ENCODE assay signal across 2 cellular contexts in the genomic region with DNA sequence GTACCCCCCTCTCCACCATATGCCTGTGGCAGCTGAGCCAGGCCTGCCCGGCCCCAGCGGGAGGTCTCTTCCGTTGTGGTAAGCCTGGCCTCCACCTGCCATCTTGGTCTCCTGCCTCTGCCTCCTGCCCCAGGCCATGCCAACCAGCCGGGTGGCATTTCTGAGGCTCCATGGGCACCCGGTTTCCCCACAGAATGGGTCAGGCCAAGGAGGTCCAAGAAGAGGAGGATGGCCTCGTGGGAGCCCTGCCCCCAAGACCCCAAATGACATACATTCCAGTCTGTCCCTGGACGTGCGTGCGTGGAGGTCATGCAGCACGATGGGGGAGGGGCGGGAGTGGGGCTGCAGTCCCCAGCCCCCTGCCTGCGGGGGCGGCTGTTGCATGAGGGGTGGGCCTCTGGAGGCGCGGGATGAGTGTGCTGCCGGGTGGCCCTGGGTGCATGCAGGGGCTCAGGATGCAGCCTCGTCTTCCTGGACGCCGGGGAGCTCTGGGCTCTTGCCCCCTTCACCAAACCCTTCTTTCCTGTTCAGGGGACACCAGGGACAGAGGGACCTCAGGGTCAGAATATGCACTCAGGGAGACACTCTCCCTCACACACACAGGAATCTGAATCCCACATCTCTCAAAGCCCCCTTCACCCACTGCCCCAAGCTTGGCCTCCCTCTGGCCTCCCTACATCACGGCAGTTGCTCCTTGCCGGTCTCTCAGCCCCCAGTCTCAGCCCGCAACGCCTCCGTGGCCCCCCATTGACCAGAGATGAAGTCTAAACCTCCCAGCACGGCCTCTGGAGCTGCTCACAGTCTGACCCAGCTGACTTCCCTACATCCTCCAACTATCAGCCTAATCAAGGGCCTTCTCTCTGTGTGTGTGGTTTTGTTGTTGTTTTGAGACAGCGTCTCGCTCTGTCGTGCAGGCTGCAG.
TF ChIP-seq lines count a peak whose summit lies in the region.

No MANE protein-coding gene starts in this region.

TF ChIP-seq in HEK293, 187 proteins besides CTCF, POLR2A, EP300 and RAD21:
- TF ChIP-seq, protein P1, sequence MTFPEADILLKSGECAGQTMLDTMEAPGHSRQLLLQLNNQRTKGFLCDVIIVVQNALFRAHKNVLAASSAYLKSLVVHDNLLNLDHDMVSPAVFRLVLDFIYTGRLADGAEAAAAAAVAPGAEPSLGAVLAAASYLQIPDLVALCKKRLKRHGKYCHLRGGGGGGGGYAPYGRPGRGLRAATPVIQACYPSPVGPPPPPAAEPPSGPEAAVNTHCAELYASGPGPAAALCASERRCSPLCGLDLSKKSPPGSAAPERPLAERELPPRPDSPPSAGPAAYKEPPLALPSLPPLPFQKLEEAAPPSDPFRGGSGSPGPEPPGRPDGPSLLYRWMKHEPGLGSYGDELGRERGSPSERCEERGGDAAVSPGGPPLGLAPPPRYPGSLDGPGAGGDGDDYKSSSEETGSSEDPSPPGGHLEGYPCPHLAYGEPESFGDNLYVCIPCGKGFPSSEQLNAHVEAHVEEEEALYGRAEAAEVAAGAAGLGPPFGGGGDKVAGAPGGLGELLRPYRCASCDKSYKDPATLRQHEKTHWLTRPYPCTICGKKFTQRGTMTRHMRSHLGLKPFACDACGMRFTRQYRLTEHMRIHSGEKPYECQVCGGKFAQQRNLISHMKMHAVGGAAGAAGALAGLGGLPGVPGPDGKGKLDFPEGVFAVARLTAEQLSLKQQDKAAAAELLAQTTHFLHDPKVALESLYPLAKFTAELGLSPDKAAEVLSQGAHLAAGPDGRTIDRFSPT (tag by site-specific recombination; IDR thresholded peaks at IDR 0.05), result peak; percentile 19; the same call in 1 of the 2 replicates
- TF ChIP-seq ZNF138 (tag by site-specific recombination; IDR thresholded peaks at IDR 0.05; ENCODE audit: borderline replicate concordance), result no peak
- TF ChIP-seq, protein P2, sequence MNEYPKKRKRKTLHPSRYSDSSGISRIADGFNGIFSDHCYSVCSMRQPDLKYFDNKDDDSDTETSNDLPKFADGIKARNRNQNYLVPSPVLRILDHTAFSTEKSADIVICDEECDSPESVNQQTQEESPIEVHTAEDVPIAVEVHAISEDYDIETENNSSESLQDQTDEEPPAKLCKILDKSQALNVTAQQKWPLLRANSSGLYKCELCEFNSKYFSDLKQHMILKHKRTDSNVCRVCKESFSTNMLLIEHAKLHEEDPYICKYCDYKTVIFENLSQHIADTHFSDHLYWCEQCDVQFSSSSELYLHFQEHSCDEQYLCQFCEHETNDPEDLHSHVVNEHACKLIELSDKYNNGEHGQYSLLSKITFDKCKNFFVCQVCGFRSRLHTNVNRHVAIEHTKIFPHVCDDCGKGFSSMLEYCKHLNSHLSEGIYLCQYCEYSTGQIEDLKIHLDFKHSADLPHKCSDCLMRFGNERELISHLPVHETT (tag by site-specific recombination; IDR thresholded peaks at IDR 0.05), result no peak

TF ChIP-seq in HEK293T, 16 proteins besides CTCF, POLR2A, EP300 and RAD21 (continued from another document):
- TF ChIP-seq, protein P3, sequence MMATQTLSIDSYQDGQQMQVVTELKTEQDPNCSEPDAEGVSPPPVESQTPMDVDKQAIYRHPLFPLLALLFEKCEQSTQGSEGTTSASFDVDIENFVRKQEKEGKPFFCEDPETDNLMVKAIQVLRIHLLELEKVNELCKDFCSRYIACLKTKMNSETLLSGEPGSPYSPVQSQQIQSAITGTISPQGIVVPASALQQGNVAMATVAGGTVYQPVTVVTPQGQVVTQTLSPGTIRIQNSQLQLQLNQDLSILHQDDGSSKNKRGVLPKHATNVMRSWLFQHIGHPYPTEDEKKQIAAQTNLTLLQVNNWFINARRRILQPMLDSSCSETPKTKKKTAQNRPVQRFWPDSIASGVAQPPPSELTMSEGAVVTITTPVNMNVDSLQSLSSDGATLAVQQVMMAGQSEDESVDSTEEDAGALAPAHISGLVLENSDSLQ (IDR thresholded peaks at IDR 0.05), result no peak
- TF ChIP-seq FOXM1 (IDR thresholded peaks at IDR 0.05; ENCODE audit: borderline replicate concordance), result no peak
- no peak for TF ChIP-seq SP1 (IDR thresholded peaks at IDR 0.05)
- no peak for TF ChIP-seq BHLHE40 (IDR thresholded peaks at IDR 0.05; ENCODE audit: borderline replicate concordance)
- no peak for TF ChIP-seq ELF4 (IDR thresholded peaks at IDR 0.05)
- no peak for TF ChIP-seq HDGF (IDR thresholded peaks at IDR 0.05; ENCODE audit: borderline replicate concordance)
- no peak for TF ChIP-seq ZNF384 (IDR thresholded peaks at IDR 0.05)
- TF ChIP-seq FOXA1 (IDR thresholded peaks at IDR 0.05), result no peak
- no peak for TF ChIP-seq ARNT (IDR thresholded peaks at IDR 0.05)
- no peak for TF ChIP-seq CTBP1 (IDR thresholded peaks at IDR 0.05; ENCODE audit: borderline replicate concordance)
- no peak for TF ChIP-seq SUZ12 (IDR thresholded peaks at IDR 0.05)
- TF ChIP-seq LEF1 (IDR thresholded peaks at IDR 0.05; ENCODE audit: borderline replicate concordance), result no peak
